28 cellular contexts compared by ENCODE assay signal in genomic region chr9:87227456-87227855, GRCh38.
"Had no signal": no experiment of that assay in that cellular context is flagged by ENCODE, and none has a peak within 500 bp of the region (broad histone marks: within the 10 kb centered on the region; RNA-seq: fewer than 3 reads in every experiment).

No MANE protein-coding gene starts in this region.

- DNase-seq: activated CD4-positive, alpha-beta memory T cell treated with anti-CD3 and anti-CD28 coated beads, Interleukin-2, amount 10 ng/mL, durations not matched to agents 7 days and 5 days; activated CD4-positive, alpha-beta T cell treated with anti-CD3 and anti-CD28 coated beads, Interleukin-2, amount 10 ng/mL, durations not matched to agents 24 days and 14 days; activated CD4-positive, CD25-positive, alpha-beta regulatory T cell treated with anti-CD3 and anti-CD28 coated beads, Interleukin-2, amount 50 U/mL, for 72 hours; activated CD8-positive, alpha-beta memory T cell treated with anti-CD3 and anti-CD28 coated beads, Interleukin-2, amount 50 U/mL, for 48 hours; activated gamma-delta T cell; activated naive CD4-positive, alpha-beta T cell treated with anti-CD3 and anti-CD28 coated beads, Interleukin-2, amount 10 ng/mL, durations not matched to agents 7 days and 5 days; activated naive CD8-positive, alpha-beta T cell treated with anti-CD3 and anti-CD28 coated beads, Interleukin-2, amount 10 ng/mL, durations not matched to agents 7 days and 5 days; activated T-cell treated with anti-CD3 and anti-CD28 coated beads, Interleukin-2, amount 50 U/mL, for 24 hours; amniotic stem cell; brain microvascular endothelial cell; caudate nucleus; endodermal cell; foreskin keratinocyte; heart left ventricle; hypothalamus; left ventricle myocardium inferior; mucosa of descending colon; stimulated activated CD4-positive, alpha-beta T cell treated with anti-CD3 and anti-CD28 coated beads, Interleukin-12 subunit alpha, Interleukin-12 subunit beta, amount 100 ng/mL, for 4 hours; stimulated activated CD4-positive, alpha-beta T cell treated with anti-CD3 and anti-CD28 coated beads, Interleukin-4, amount 100 ng/mL, for 1 hour; stimulated activated naive CD8-positive, alpha-beta T cell treated with anti-CD3 and anti-CD28 coated beads, Interleukin-15, Interleukin-2, amounts not matched to agents 100 U/mL and 50 U/mL, for 24 hours; T-helper 9 cell; testis; trophoblast cell had no signal

- ATAC-seq: esophagus mucosa; foreskin keratinocyte; heart left ventricle; mucosa of descending colon; natural killer cell treated with Interleukin-12 subunit alpha and Interleukin-12 subunit beta and Interleukin-15 and Interleukin-18, amount 100 ng/mL, for 72 hours; sciatic nerve; stimulated activated naive CD8-positive, alpha-beta T cell treated with anti-CD3 and anti-CD28 coated beads, Interleukin-15, Interleukin-2, amounts not matched to agents 100 U/mL and 50 U/mL, for 24 hours had no signal

- H3K4me3 ChIP-seq: heart left ventricle, left ventricle myocardium inferior, lung, mucosa of descending colon, skin epidermis, testis had no signal
